Comparison of ENCODE assay signal across 11 cellular contexts in the genomic region with DNA sequence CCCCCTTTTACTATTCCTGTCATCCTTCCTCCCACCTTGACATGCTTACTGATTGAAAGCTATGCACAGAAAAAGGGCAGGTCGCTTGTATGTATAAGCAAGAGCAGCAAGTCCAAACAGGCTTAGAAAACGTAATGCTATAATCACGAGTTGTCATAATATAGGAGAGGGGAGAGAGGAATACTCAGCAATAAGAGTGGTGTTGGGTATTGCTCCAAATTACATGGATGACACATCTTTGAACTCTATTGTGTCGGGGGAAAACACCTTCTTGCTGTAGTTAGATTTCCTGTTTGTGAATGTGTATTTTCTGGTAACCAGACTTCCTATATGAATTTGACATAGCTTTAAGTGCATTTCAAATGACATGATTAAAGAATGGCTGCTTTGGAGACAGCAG. TPM values are rescaled to one million over a fixed set of nuclear protein-coding genes. Genes with fewer than 3 reads are reported as not detected.
DNase-seq lines count a peak whose midpoint lies in the region; ATAC-seq, FAIRE-seq and TF ChIP-seq lines count a peak whose summit lies in the region.
"Had no signal": no experiment of that assay in that cellular context is flagged by ENCODE, and none has a peak within 500 bp of the region (broad histone marks: within the 10 kb centered on the region; RNA-seq: fewer than 3 reads in every experiment).

No MANE protein-coding gene starts in this region.

- H3K79me2 ChIP-seq in HCT116 (ENCODE audit: insufficient read depth, low read length) (peaks cover 100% of the 10 kb centered on the region), keratinocyte (ENCODE audit: control insufficient read depth, insufficient read depth, low read length) (peaks cover 96% of the 10 kb centered on the region)

- CTCF ChIA-PET in HCT116 (lab: Charles Lee) = no interaction called here

- H3K4me1 ChIP-seq in HCT116 (ENCODE audit: control insufficient read depth in 1 of 2, insufficient read depth in 2 of 2, low read length in 2 of 2) (peaks cover 95 to 100% of the 10 kb centered on the region in 2 experiments), keratinocyte (ENCODE audit: control insufficient read depth, extremely low read depth, insufficient read depth, low read length) (peaks cover 59% of the 10 kb centered on the region), adrenal gland (replicated peaks in 1 of 2) (no peaks in the 10 kb centered on the region)

- H3K27me3 ChIP-seq in HCT116 (ENCODE audit: insufficient read depth, low read length) (no peaks in the 10 kb centered on the region), keratinocyte (ENCODE audit: control insufficient read depth, extremely low read depth, insufficient read depth, low read length) (no peaks in the 10 kb centered on the region), adrenal gland (peaks cover 3% of the 10 kb centered on the region)

- DNase-seq in HCT116 (ENCODE audit: low read depth, low spot score) = no peak
- DNase-seq in keratinocyte (ENCODE audit: low read depth, low spot score) = peak; percentile 90
- DNase-seq in adrenal gland = no peak
- no peak for DNase-seq in left cardiac atrium
- DNase-seq in middle frontal gyrus (ENCODE audit: extremely low spot score, low spot score) = no peak
- DNase-seq: H9; stimulated activated CD4-positive, alpha-beta T cell treated with anti-CD3 and anti-CD28 coated beads, Interleukin-12 subunit alpha, Interleukin-12 subunit beta, amount 100 ng/mL, for 4 hours; substantia nigra had no signal

- peak overlapping the region; percentile 20; the same call in 1 of the 2 replicates for H3K9ac ChIP-seq in HCT116 (ENCODE audit: low read length)
- H3K9ac ChIP-seq in keratinocyte (ENCODE audit: control insufficient read depth, extremely low read depth, insufficient read depth, low read length) = peak overlapping the region; percentile 77

- RAD21 ChIA-PET in HCT116 (lab: Charles Lee; ENCODE audit: low non-redundant PET in 1 of 2, low total read pairs in 2 of 2, uncharacterized antibody in 2 of 2, unreplicated experiment in 2 of 2) = interaction anchor here in 1 of 2 experiments (0.6 kb wide), 1 partner anchor 23 kb away, joined by 3 read pairs; no protein-coding TSS in a partner anchor

- H3K36me3 ChIP-seq in HCT116 (ENCODE audit: control insufficient read depth in 1 of 2, insufficient read depth in 2 of 2, low read length in 2 of 2) (peaks cover 4 to 22% of the 10 kb centered on the region in 2 experiments; a peak in 2 of 4 replicates), keratinocyte (ENCODE audit: control insufficient read depth in 2 of 2, extremely low read depth in 1 of 2, insufficient read depth in 2 of 2, low read length in 2 of 2) (peaks cover 4 to 21% of the 10 kb centered on the region in 2 experiments), adrenal gland (replicated peaks in 1 of 2) (no peaks in the 10 kb centered on the region)

- ATAC-seq in GM18867 (IDR thresholded peaks at IDR 0.05; ENCODE audit: unreplicated experiment) (peak; percentile 49), HCT116 (no peak), HG03575 (IDR thresholded peaks at IDR 0.05; ENCODE audit: extremely low read depth, insufficient number of reproducible peaks, low FRiP score, unreplicated experiment) (peak; percentile 41), left cardiac atrium (no peak)

- H3K9me3 ChIP-seq in HCT116 (ENCODE audit: control insufficient read depth in 1 of 2, insufficient read depth in 1 of 2, low read depth in 1 of 2, low read length in 2 of 2) (no peaks in the 10 kb centered on the region), keratinocyte (ENCODE audit: control insufficient read depth, low read depth, low read length) (no peaks in the 10 kb centered on the region), adrenal gland (replicated peaks in 1 of 3) (no peaks in the 10 kb centered on the region)

- peak; percentile 95 for FAIRE-seq in keratinocyte (lab: Jason Lieb, UNC)

- TF ChIP-seq RAD21 in HCT116 (IDR thresholded peaks at IDR 0.05; ENCODE audit: low read depth) = no peak

- dilution Hi-C loops in keratinocyte (cut with MboI; ENCODE audit: extremely low pct_ligation_motif_present, low sequenced_read_pairs) = no loop called here

- POLR2A ChIA-PET in HCT116 (lab: Charles Lee) = interaction anchor here (2.2 kb wide), 1 partner anchor 13 kb away, joined by 6 read pairs; no protein-coding TSS in a partner anchor

- no peak overlapping the region for H3K4me3 ChIP-seq in HCT116 (replicated peaks in 1 of 2; ENCODE audit: low read depth in 1 of 2, low read length in 2 of 2)
- H3K4me3 ChIP-seq in keratinocyte (ENCODE audit: control insufficient read depth in 2 of 3, extremely low read depth in 1 of 3, insufficient read depth in 2 of 3, low read depth in 1 of 3, low read length in 3 of 3) = peak overlapping the region in 1 of 3 experiments; percentile 45
- H3K4me3 ChIP-seq in adrenal gland = no peak overlapping the region
- H3K4me3 ChIP-seq: SK-N-MC had no signal

- BruUV-seq in HCT116 (replicated peaks; lab: Mats Ljungman, UMichigan) = no TSS peak

- TF ChIP-seq CTCF in HCT116 (IDR thresholded peaks at IDR 0.05 in 2 of 3, conservative IDR thresholded peaks at IDR 0.05 in 1 of 3; ENCODE audit: borderline replicate concordance in 1 of 3, insufficient read depth in 1 of 3, low read depth in 2 of 3, low read length in 2 of 3) (no peak), keratinocyte (optimal IDR thresholded peaks at IDR 0.05 in 1 of 3, IDR thresholded peaks at IDR 0.05 in 1 of 3, conservative IDR thresholded peaks at IDR 0.05 in 1 of 3; ENCODE audit: extremely low read depth in 1 of 3, insufficient read depth in 2 of 3, low read length in 3 of 3) (no peak), adrenal gland (IDR thresholded peaks at IDR 0.05) (no peak)

- peaks cover 3% of the 10 kb centered on the region; the same call in 1 of the 2 replicates for H4K20me1 ChIP-seq in HCT116 (ENCODE audit: insufficient read depth)
- no peaks in the 10 kb centered on the region for H4K20me1 ChIP-seq in keratinocyte (ENCODE audit: control insufficient read depth, extremely low read depth, insufficient read depth, low read length)

- peak overlapping the region; percentile 33 for H3K4me2 ChIP-seq in HCT116 (ENCODE audit: low read length)
- peak overlapping the region; percentile 66 for H3K4me2 ChIP-seq in keratinocyte (ENCODE audit: control insufficient read depth, extremely low read depth, insufficient read depth, low read depth, low read length)

- intact Hi-C loops in HCT116 (cut with micrococcal nuclease) (loop anchor here (10.0 kb wide), 2 partner anchors 95 to 505 kb away; no protein-coding TSS in a partner anchor), adrenal gland (cut with DNase I) (no loop called here), left cardiac atrium (cut with DNase I) (loop anchor here in 1 of 2 donors (10.0 kb wide), 1 partner anchor 125 kb away; no protein-coding TSS in a partner anchor)

- WGBS in adrenal gland, 4 donors = 62 to 82% (median 73%) methylated on average over 4 of the region's 4 CpGs

- TF ChIP-seq POLR2A in HCT116 (IDR thresholded peaks at IDR 0.05; ENCODE audit: borderline replicate concordance, extremely low read depth, insufficient read depth, insufficient read length) = no peak
- no peak for TF ChIP-seq POLR2A in adrenal gland (IDR thresholded peaks at IDR 0.05)

- H3K27ac ChIP-seq in HCT116 (ENCODE audit: low read depth, low read length) (peak overlapping the region; percentile 42; the same call in 1 of the 2 replicates), keratinocyte (ENCODE audit: control insufficient read depth, insufficient read depth, low read length) (peak overlapping the region; percentile 99), adrenal gland (no peak overlapping the region)
- H3K27ac ChIP-seq: SK-N-MC had no signal

- H2AFZ ChIP-seq in HCT116 (ENCODE audit: low read depth, low read length, poor library complexity, severe bottlenecking) = no peak overlapping the region
- H2AFZ ChIP-seq in keratinocyte (ENCODE audit: control insufficient read depth, low read length) = no peak overlapping the region

- no peaks in the 10 kb centered on the region for H3K9me2 ChIP-seq in HCT116 (ENCODE audit: insufficient read depth)

- H3K9me1 ChIP-seq in keratinocyte (ENCODE audit: control insufficient read depth, extremely low read depth, insufficient read depth, low read length) = no peaks in the 10 kb centered on the region

TF ChIP-seq in HCT116, 20 proteins besides CTCF, POLR2A, EP300 and RAD21:
- TF ChIP-seq YY1 (IDR thresholded peaks at IDR 0.05; ENCODE audit: extremely low read depth, insufficient replicate concordance, low read depth, low read length) (no peak), POLR2AphosphoS5 (IDR thresholded peaks at IDR 0.05; ENCODE audit: low read depth, low read length) (0 out of 2 replicates have a peak, but pooled peaks have one; percentile 30)
TF ChIP-seq in HCT116: peak in this region for 1.

RNA-seq across cellular contexts. Expression of a gene that starts 7.5 kb away (rescaled TPM):
- total RNA-seq in HCT116 (2021; ENCODE audit: unreplicated experiment) = 200 TPM
- polyA plus RNA-seq in HCT116 (2012) = 71.3 and 91.7 TPM in 2 replicates
- polyA plus RNA-seq in keratinocyte = 99.8 to 119 TPM (median 117 TPM) in 3 replicates
- 34.1 TPM for polyA plus RNA-seq in keratinocyte (2011; ENCODE audit: low read depth)
- polyA plus RNA-seq in keratinocyte (2011; cell fraction: cytosol; rRNA removed) = 24.7 and 50.5 TPM in 2 replicates
- polyA plus RNA-seq in keratinocyte (2011; cell fraction: nucleus; rRNA removed) = 132 and 150 TPM in 2 replicates
- 32.0 and 81.0 TPM in 2 replicates for polyA plus RNA-seq in keratinocyte (2012; ENCODE audit: low replicate concordance)
- polyA minus RNA-seq in keratinocyte = 224 to 424 TPM (median 361 TPM) in 3 replicates
- polyA minus RNA-seq in keratinocyte (2011; cell fraction: cytosol; rRNA and poly(A)+ RNA removed) = 122 TPM
- 390 and 658 TPM in 2 replicates for polyA minus RNA-seq in keratinocyte (2011; cell fraction: nucleus; rRNA and poly(A)+ RNA removed)
- 1 to 10 TPM in 2 of 8 donors, under 1 TPM in 6; 0.60 to 2.3 (median 0.84) TPM for total RNA-seq in adrenal gland
- polyA plus RNA-seq in adrenal gland = under 1 TPM; 0.64 to 0.95 (median 0.81) TPM
- 10 to 100 TPM; 15.7 to 16.7 TPM for total RNA-seq in left cardiac atrium

Comparison
In these comparisons a context has a peak if more than half of its experiments do, and no peak if none do; other contexts are left out.
1. ATAC-seq: peak in GM18867 (single experiment) and HG03575 (single experiment); none in HCT116 (single experiment) and left cardiac atrium (0 of 2).
2. H3K27ac ChIP-seq: peak in HCT116 (single experiment) and keratinocyte (single experiment); none in adrenal gland (0 of 5).
3. RNA of a gene that starts 7.5 kb away (total RNA-seq): 200 TPM in HCT116 (single experiment); 15.7 to 16.7 TPM in left cardiac atrium and 0.60 to 2.3 TPM in adrenal gland; every median in the first group is over 10 times any median in the second.